ENCODE assay signal across 17 cellular contexts in genomic region chr3:45106874-45107273, GRCh38. TPM values are rescaled to one million over a fixed set of nuclear protein-coding genes. Genes with fewer than 3 reads are reported as not detected.
DNase-seq lines count a peak whose midpoint lies in the region; ATAC-seq and TF ChIP-seq lines count a peak whose summit lies in the region.
"Had no signal": no experiment of that assay in that cellular context is flagged by ENCODE, and none has a peak within 500 bp of the region (broad histone marks: within the 10 kb centered on the region; RNA-seq: fewer than 3 reads in every experiment).

No MANE protein-coding gene starts in this region.

- no peak overlapping the region for H3K27ac ChIP-seq in CD4-positive, alpha-beta T cell (ENCODE audit: low read depth, low read length)
- no peak overlapping the region for H3K27ac ChIP-seq in Peyer's patch
- H3K27ac ChIP-seq: cardiac muscle cell had no signal

- DNase-seq in CD4-positive, alpha-beta T cell = no peak
- peak; percentile 52 for DNase-seq in M059J (ENCODE audit: low read depth)
- DNase-seq in activated naive CD8-positive, alpha-beta T cell treated with anti-CD3 and anti-CD28 coated beads, Interleukin-2, amount 50 U/mL, for 24 hours = no peak
- DNase-seq in nephron progenitor cell = no peak
- no peak for DNase-seq in Peyer's patch
- DNase-seq: esophagus squamous epithelium; Kasumi-1; NCI-H1417 treated with DMSO at 0.1 percent for 48 hours; NCI-H82; RPMI8226; stimulated activated CD4-positive, alpha-beta T cell treated with anti-CD3 and anti-CD28 coated beads, Interleukin-4, amount 100 ng/mL, for 1 hour had no signal

- POLR2A ChIA-PET in CD4-positive, alpha-beta T cell (lab: Charles Lee) = interaction anchor here (0.6 to 2.7 kb wide), 5 partner anchors 10 to 1432 kb away, joined by 3 to 9 read pairs (median 3); no protein-coding TSS in a partner anchor

- H3K4me3 ChIP-seq in Peyer's patch = no peak overlapping the region
- H3K4me3 ChIP-seq: cardiac muscle cell, esophagus squamous epithelium, skin epidermis had no signal

- CTCF ChIA-PET in CD4-positive, alpha-beta T cell (lab: Charles Lee) = interaction anchor here (2.2 kb wide), 1 partner anchor 66 kb away, joined by 8 read pairs; no protein-coding TSS in a partner anchor

- H3K9me3 Mint-ChIP-seq in CD4-positive, alpha-beta T cell = no peaks in the 10 kb centered on the region
- no peaks in the 10 kb centered on the region for H3K9me3 Mint-ChIP-seq in activated naive CD8-positive, alpha-beta T cell treated with anti-CD3 and anti-CD28 coated beads, Interleukin-2, amount 50 U/mL, for 24 hours
- H3K9me3 Mint-ChIP-seq in nephron progenitor cell = peaks cover 14% of the 10 kb centered on the region

- no peak for TF ChIP-seq POLR2A in Peyer's patch (IDR thresholded peaks at IDR 0.05)

- no peak for TF ChIP-seq CTCF in CD4-positive, alpha-beta T cell (IDR thresholded peaks at IDR 0.05)
- TF ChIP-seq CTCF in nephron progenitor cell (IDR thresholded peaks at IDR 0.05) (no peak), Peyer's patch (IDR thresholded peaks at IDR 0.05) (no peak)

- H3K9me3 ChIP-seq in CD4-positive, alpha-beta T cell (ENCODE audit: control insufficient read depth, low read length) = no peaks in the 10 kb centered on the region
- H3K9me3 ChIP-seq in Peyer's patch = no peaks in the 10 kb centered on the region
- H3K9me3 ChIP-seq: esophagus squamous epithelium had no signal

- no peak for ATAC-seq in CD4-positive, alpha-beta T cell (ENCODE audit: poor library complexity)
- no peak for ATAC-seq in activated naive CD8-positive, alpha-beta T cell treated with anti-CD3 and anti-CD28 coated beads, Interleukin-2, amount 50 U/mL, for 24 hours
- no peak for ATAC-seq in GM21717 (IDR thresholded peaks at IDR 0.05; ENCODE audit: unreplicated experiment)
- no peak for ATAC-seq in HG03565 (IDR thresholded peaks at IDR 0.05; ENCODE audit: unreplicated experiment)

- peaks cover 82% of the 10 kb centered on the region for H3K4me1 Mint-ChIP-seq in CD4-positive, alpha-beta T cell (ENCODE audit: low read depth)
- peaks cover 80% of the 10 kb centered on the region for H3K4me1 Mint-ChIP-seq in activated naive CD8-positive, alpha-beta T cell treated with anti-CD3 and anti-CD28 coated beads, Interleukin-2, amount 50 U/mL, for 24 hours
- peaks cover 5% of the 10 kb centered on the region for H3K4me1 Mint-ChIP-seq in nephron progenitor cell

- H3K36me3 Mint-ChIP-seq in CD4-positive, alpha-beta T cell (ENCODE audit: low read depth) = peaks cover 11% of the 10 kb centered on the region
- H3K36me3 Mint-ChIP-seq in activated naive CD8-positive, alpha-beta T cell treated with anti-CD3 and anti-CD28 coated beads, Interleukin-2, amount 50 U/mL, for 24 hours (ENCODE audit: low read depth) = peaks cover 3% of the 10 kb centered on the region
- H3K36me3 Mint-ChIP-seq in nephron progenitor cell (ENCODE audit: low read depth) = peaks cover 6% of the 10 kb centered on the region

- H3K27ac Mint-ChIP-seq in CD4-positive, alpha-beta T cell = peak overlapping the region; percentile 59
- peak overlapping the region; percentile 86 for H3K27ac Mint-ChIP-seq in activated naive CD8-positive, alpha-beta T cell treated with anti-CD3 and anti-CD28 coated beads, Interleukin-2, amount 50 U/mL, for 24 hours
- peak overlapping the region; percentile 74 for H3K27ac Mint-ChIP-seq in nephron progenitor cell
- H3K27ac Mint-ChIP-seq: B cell, progenitor cell of endocrine pancreas had no signal

- peaks cover 9% of the 10 kb centered on the region for H3K27me3 Mint-ChIP-seq in CD4-positive, alpha-beta T cell
- H3K27me3 Mint-ChIP-seq in activated naive CD8-positive, alpha-beta T cell treated with anti-CD3 and anti-CD28 coated beads, Interleukin-2, amount 50 U/mL, for 24 hours = peaks cover 24% of the 10 kb centered on the region
- H3K27me3 Mint-ChIP-seq in nephron progenitor cell (ENCODE audit: low read depth, poor library complexity) = peaks cover 3% of the 10 kb centered on the region
- H3K27me3 Mint-ChIP-seq: progenitor cell of endocrine pancreas had no signal

- intact Hi-C loops in CD4-positive, alpha-beta T cell (cut with DNase I, micrococcal nuclease) = loop anchor here in 1 of 2 experiments (5.0 kb wide), 1 partner anchor 40 kb away; the partner anchor contains the start of gene CDCP1

- H3K4me3 Mint-ChIP-seq in CD4-positive, alpha-beta T cell = peak overlapping the region; percentile 38
- no peak overlapping the region for H3K4me3 Mint-ChIP-seq in activated naive CD8-positive, alpha-beta T cell treated with anti-CD3 and anti-CD28 coated beads, Interleukin-2, amount 50 U/mL, for 24 hours
- H3K4me3 Mint-ChIP-seq in nephron progenitor cell = no peak overlapping the region
- H3K4me3 Mint-ChIP-seq: B cell had no signal

- H3K4me1 ChIP-seq in Peyer's patch = peaks cover 0 to 14% (median 2%) of the 10 kb centered on the region in 4 donors

- H3K27me3 ChIP-seq in CD4-positive, alpha-beta T cell (ENCODE audit: control insufficient read depth, insufficient read depth, low read length) = no peaks in the 10 kb centered on the region
- no peaks in the 10 kb centered on the region for H3K27me3 ChIP-seq in Peyer's patch
- H3K27me3 ChIP-seq: cardiac muscle cell, esophagus squamous epithelium had no signal

- H3K36me3 ChIP-seq in Peyer's patch = peaks cover 0 to 12% (median 0%) of the 10 kb centered on the region in 3 donors
- H3K36me3 ChIP-seq: cardiac muscle cell had no signal

RNA-seq across cellular contexts. Expression of gene CDCP1, which starts 39.3 kb away (rescaled TPM):
- 1 to 10 TPM; 1.7 to 1.8 TPM for total RNA-seq in CD4-positive, alpha-beta T cell
- total RNA-seq in M059J (2014; rRNA removed; shearing (Covaris generic)) = 23.7 and 33.5 TPM in 2 replicates
- total RNA-seq in Peyer's patch = 10 to 100 TPM; 29.7 to 68.3 (median 61.5) TPM
- total RNA-seq: B cell had no signal
